Comparison of ENCODE assay signal across 22 cellular contexts in the genomic region with DNA sequence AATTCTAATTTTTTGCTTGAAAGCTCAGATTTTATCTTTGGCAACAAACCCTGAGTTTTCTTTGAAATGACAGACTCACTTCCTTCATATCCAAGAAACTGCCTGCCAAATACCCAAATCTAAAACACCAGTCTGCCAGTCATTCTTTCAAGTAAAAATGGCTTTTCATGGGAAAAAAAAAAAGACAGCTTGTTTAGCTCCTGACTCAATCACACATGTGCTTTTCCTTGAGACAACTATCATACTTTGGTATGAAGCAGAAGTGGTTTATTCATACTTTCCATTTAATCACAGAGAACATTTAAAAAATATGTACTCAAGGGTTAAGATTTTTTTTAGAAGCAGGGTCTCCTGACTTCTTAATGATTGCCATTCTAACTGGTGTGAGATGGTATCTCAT. TPM values are rescaled to one million over a fixed set of nuclear protein-coding genes. Genes with fewer than 3 reads are reported as not detected.
DNase-seq lines count a peak whose midpoint lies in the region; ATAC-seq and TF ChIP-seq lines count a peak whose summit lies in the region.
"Had no signal": no experiment of that assay in that cellular context is flagged by ENCODE, and none has a peak within 500 bp of the region (broad histone marks: within the 10 kb centered on the region; RNA-seq: fewer than 3 reads in every experiment).

No MANE protein-coding gene starts in this region.

- H3K27me3 ChIP-seq in SK-N-SH (ENCODE audit: insufficient read depth) = no peaks in the 10 kb centered on the region
- H3K27me3 ChIP-seq: BLaER1 treated with 17β-estradiol and CSF1 and Interleukin-3, amounts not matched to agents 10 nM and 100 nM; Peyer's patch; SJCRH30 had no signal

- H3F3A ChIP-seq in SK-N-SH (replicated peaks; ENCODE audit: insufficient read depth) = peaks cover 3% of the 10 kb centered on the region

- H3K9me2 ChIP-seq in SK-N-SH = no peaks in the 10 kb centered on the region

- no peak for TF ChIP-seq RAD21 in SK-N-SH (IDR thresholded peaks at IDR 0.05; ENCODE audit: low read length)

- H2AFZ ChIP-seq in SK-N-SH (ENCODE audit: low read depth) = no peak overlapping the region

- CTCF ChIA-PET in SK-N-SH (lab: Yijun Ruan, JAX) = interaction anchor here (1.3 kb wide), 1 partner anchor 25 kb away, joined by 4 read pairs; no protein-coding TSS in a partner anchor

- peaks cover 0 to 10% of the 10 kb centered on the region in 2 experiments; a peak in 2 of 4 replicates for H3K4me1 ChIP-seq in SK-N-SH (ENCODE audit: control insufficient read depth in 1 of 2, insufficient read depth in 2 of 2, low read depth in 1 of 2, low read length in 1 of 2)
- H3K4me1 ChIP-seq: Peyer's patch, SJCRH30 had no signal

- ATAC-seq in SK-N-SH treated with all-trans-retinoic acid at 6 μM for 48 hours = no peak
- no peak for ATAC-seq in HG03095 (IDR thresholded peaks at IDR 0.05; ENCODE audit: unreplicated experiment)
- ATAC-seq: CD8-positive, alpha-beta T cell had no signal

- POLR2A ChIA-PET in SK-N-SH (lab: Yijun Ruan, JAX) = no interaction called here

- DNase-seq in SK-N-SH = no peak
- peak; percentile 21 for DNase-seq in amniotic stem cell (lab: John Stamatoyannopoulos, UW)
- DNase-seq in foreskin melanocyte = peak; percentile 83
- no peak for DNase-seq in NCI-H345 treated with DMSO at 0.1 percent for 48 hours (lab: John Stamatoyannopoulos, UW; ENCODE audit: unreplicated experiment)
- DNase-seq in UCSD-AML1 (lab: John Stamatoyannopoulos, UW; ENCODE audit: unreplicated experiment) = no peak
- DNase-seq in islet precursor cell = no peak
- DNase-seq: Calu3; CD8-positive, alpha-beta T cell; DMS153; Kasumi-1; NCI-H1092 treated with DMSO at 0.1 percent for 48 hours; NCI-H1436 treated with DMSO at 0.1 percent for 48 hours; NCI-H2029; NCI-H2227 treated with DMSO at 0.1 percent for 48 hours; NCI-H524 treated with DMSO at 0.1 percent for 48 hours; NCI-H82; Peyer's patch; SJCRH30 had no signal

- H3K27ac ChIP-seq in SK-N-SH (ENCODE audit: low read depth in 2 of 2, low read length in 1 of 2) = peak overlapping the region in 1 of 2 experiments; percentile 38; a peak in 2 of 4 replicates
- H3K27ac ChIP-seq: 22Rv1; BLaER1 treated with 17β-estradiol and CSF1 and Interleukin-3, amounts not matched to agents 10 nM and 100 nM; Peyer's patch; SJCRH30 had no signal

- no peaks in the 10 kb centered on the region for H3K36me3 ChIP-seq in SK-N-SH (replicated peaks in 1 of 2; ENCODE audit: control insufficient read depth in 1 of 2, insufficient read depth in 2 of 2, low read length in 1 of 2)
- H3K36me3 ChIP-seq: BLaER1 treated with 17β-estradiol and CSF1 and Interleukin-3, amounts not matched to agents 10 nM and 100 nM; Peyer's patch; SJCRH30 had no signal

- H3K4me3 ChIP-seq in SK-N-SH (ENCODE audit: low read depth in 2 of 2, low read length in 1 of 2) = no peak overlapping the region
- H3K4me3 ChIP-seq: BLaER1 treated with 17β-estradiol and CSF1 and Interleukin-3, amounts not matched to agents 10 nM and 100 nM; Peyer's patch; SJCRH30 had no signal

- no peak overlapping the region for H3K4me2 ChIP-seq in SK-N-SH
- H3K4me2 ChIP-seq: BLaER1 treated with 17β-estradiol and CSF1 and Interleukin-3, amounts not matched to agents 10 nM and 100 nM had no signal

- no peak for TF ChIP-seq EP300 in SK-N-SH (IDR thresholded peaks at IDR 0.05; ENCODE audit: borderline replicate concordance in 1 of 2, low read depth in 1 of 2, low read length in 1 of 2)

- H4K20me1 ChIP-seq in SK-N-SH (ENCODE audit: insufficient read depth) = no peaks in the 10 kb centered on the region
- H4K20me1 ChIP-seq: BLaER1 treated with 17β-estradiol and CSF1 and Interleukin-3, amounts not matched to agents 10 nM and 100 nM had no signal

- H3K9ac ChIP-seq in SK-N-SH = no peak overlapping the region
- H3K9ac ChIP-seq: BLaER1 treated with 17β-estradiol and CSF1 and Interleukin-3, amounts not matched to agents 10 nM and 100 nM had no signal

- no peaks in the 10 kb centered on the region for H3K9me3 ChIP-seq in SK-N-SH
- H3K9me3 ChIP-seq: Peyer's patch, SJCRH30 had no signal

- no peak for TF ChIP-seq CTCF in SK-N-SH (IDR thresholded peaks at IDR 0.05)

- H3K79me2 ChIP-seq in SK-N-SH (ENCODE audit: insufficient read depth) = no peaks in the 10 kb centered on the region

TF ChIP-seq in SK-N-SH, 30 proteins besides CTCF, POLR2A, EP300 and RAD21:
- TF ChIP-seq, protein P1, sequence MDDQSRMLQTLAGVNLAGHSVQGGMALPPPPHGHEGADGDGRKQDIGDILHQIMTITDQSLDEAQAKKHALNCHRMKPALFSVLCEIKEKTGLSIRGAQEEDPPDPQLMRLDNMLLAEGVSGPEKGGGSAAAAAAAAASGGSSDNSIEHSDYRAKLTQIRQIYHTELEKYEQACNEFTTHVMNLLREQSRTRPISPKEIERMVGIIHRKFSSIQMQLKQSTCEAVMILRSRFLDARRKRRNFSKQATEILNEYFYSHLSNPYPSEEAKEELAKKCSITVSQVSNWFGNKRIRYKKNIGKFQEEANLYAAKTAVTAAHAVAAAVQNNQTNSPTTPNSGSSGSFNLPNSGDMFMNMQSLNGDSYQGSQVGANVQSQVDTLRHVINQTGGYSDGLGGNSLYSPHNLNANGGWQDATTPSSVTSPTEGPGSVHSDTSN (IDR thresholded peaks at IDR 0.05) = peak; percentile 33; the same call in 1 of the 2 replicates
- TF ChIP-seq RFX5 (IDR thresholded peaks at IDR 0.05; ENCODE audit: low read length) = no peak

TF ChIP-seq in SK-N-SH treated with all-trans-retinoic acid at 6 μM for 48 hours, 23 proteins besides CTCF, POLR2A, EP300 and RAD21:
- TF ChIP-seq, protein P2, sequence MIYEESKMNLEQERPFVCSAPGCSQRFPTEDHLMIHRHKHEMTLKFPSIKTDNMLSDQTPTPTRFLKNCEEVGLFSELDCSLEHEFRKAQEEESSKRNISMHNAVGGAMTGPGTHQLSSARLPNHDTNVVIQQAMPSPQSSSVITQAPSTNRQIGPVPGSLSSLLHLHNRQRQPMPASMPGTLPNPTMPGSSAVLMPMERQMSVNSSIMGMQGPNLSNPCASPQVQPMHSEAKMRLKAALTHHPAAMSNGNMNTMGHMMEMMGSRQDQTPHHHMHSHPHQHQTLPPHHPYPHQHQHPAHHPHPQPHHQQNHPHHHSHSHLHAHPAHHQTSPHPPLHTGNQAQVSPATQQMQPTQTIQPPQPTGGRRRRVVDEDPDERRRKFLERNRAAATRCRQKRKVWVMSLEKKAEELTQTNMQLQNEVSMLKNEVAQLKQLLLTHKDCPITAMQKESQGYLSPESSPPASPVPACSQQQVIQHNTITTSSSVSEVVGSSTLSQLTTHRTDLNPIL (CRISPR knock-in tag; IDR thresholded peaks at IDR 0.05; ENCODE audit: low read depth) = no peak
- TF ChIP-seq ZNF70 (CRISPR knock-in tag; IDR thresholded peaks at IDR 0.05) = no peak
- TF ChIP-seq ZFP3 (CRISPR knock-in tag; IDR thresholded peaks at IDR 0.05) = no peak
- TF ChIP-seq ARNTL (CRISPR knock-in tag; IDR thresholded peaks at IDR 0.05; ENCODE audit: borderline replicate concordance, low read depth) = no peak
- TF ChIP-seq, protein P3, sequence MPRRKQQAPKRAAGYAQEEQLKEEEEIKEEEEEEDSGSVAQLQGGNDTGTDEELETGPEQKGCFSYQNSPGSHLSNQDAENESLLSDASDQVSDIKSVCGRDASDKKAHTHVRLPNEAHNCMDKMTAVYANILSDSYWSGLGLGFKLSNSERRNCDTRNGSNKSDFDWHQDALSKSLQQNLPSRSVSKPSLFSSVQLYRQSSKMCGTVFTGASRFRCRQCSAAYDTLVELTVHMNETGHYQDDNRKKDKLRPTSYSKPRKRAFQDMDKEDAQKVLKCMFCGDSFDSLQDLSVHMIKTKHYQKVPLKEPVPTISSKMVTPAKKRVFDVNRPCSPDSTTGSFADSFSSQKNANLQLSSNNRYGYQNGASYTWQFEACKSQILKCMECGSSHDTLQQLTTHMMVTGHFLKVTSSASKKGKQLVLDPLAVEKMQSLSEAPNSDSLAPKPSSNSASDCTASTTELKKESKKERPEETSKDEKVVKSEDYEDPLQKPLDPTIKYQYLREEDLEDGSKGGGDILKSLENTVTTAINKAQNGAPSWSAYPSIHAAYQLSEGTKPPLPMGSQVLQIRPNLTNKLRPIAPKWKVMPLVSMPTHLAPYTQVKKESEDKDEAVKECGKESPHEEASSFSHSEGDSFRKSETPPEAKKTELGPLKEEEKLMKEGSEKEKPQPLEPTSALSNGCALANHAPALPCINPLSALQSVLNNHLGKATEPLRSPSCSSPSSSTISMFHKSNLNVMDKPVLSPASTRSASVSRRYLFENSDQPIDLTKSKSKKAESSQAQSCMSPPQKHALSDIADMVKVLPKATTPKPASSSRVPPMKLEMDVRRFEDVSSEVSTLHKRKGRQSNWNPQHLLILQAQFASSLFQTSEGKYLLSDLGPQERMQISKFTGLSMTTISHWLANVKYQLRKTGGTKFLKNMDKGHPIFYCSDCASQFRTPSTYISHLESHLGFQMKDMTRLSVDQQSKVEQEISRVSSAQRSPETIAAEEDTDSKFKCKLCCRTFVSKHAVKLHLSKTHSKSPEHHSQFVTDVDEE (CRISPR knock-in tag; IDR thresholded peaks at IDR 0.05) = no peak
- TF ChIP-seq, protein P4, sequence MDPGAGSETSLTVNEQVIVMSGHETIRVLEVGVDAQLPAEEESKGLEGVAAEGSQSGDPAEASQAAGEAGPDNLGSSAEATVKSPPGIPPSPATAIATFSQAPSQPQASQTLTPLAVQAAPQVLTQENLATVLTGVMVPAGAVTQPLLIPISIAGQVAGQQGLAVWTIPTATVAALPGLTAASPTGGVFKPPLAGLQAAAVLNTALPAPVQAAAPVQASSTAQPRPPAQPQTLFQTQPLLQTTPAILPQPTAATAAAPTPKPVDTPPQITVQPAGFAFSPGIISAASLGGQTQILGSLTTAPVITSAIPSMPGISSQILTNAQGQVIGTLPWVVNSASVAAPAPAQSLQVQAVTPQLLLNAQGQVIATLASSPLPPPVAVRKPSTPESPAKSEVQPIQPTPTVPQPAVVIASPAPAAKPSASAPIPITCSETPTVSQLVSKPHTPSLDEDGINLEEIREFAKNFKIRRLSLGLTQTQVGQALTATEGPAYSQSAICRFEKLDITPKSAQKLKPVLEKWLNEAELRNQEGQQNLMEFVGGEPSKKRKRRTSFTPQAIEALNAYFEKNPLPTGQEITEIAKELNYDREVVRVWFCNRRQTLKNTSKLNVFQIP (CRISPR knock-in tag; IDR thresholded peaks at IDR 0.05; ENCODE audit: borderline replicate concordance, low read depth) = no peak
- no peak for TF ChIP-seq TCF4 (CRISPR knock-in tag; IDR thresholded peaks at IDR 0.05; ENCODE audit: borderline replicate concordance)
- TF ChIP-seq RARB (CRISPR knock-in tag; IDR thresholded peaks at IDR 0.05) = no peak
- TF ChIP-seq TOX (CRISPR knock-in tag; IDR thresholded peaks at IDR 0.05; ENCODE audit: borderline replicate concordance) = no peak
- no peak for TF ChIP-seq SNAI2 (CRISPR knock-in tag; IDR thresholded peaks at IDR 0.05)
- TF ChIP-seq ZFP30 (CRISPR knock-in tag; IDR thresholded peaks at IDR 0.05) = no peak
- TF ChIP-seq ISL1 (CRISPR knock-in tag; IDR thresholded peaks at IDR 0.05) = no peak
- TF ChIP-seq CSDC2 (CRISPR knock-in tag; IDR thresholded peaks at IDR 0.05) = no peak
TF ChIP-seq in SK-N-SH treated with all-trans-retinoic acid at 6 μM for 48 hours: peak in this region for 0.

RNA-seq across cellular contexts. Expression of a gene that starts 40.5 kb away (rescaled TPM):
- polyA plus RNA-seq in SK-N-SH (2012; rRNA removed) = 1.0 and 2.4 TPM in 2 replicates
- polyA plus RNA-seq in SK-N-SH (2012; cell fraction: cytosol; rRNA removed) = 1.9 and 2.8 TPM in 2 replicates
- polyA plus RNA-seq in SK-N-SH (2012; cell fraction: nucleus; rRNA removed) = 0.72 and 1.2 TPM in 2 replicates

Comparison
In these comparisons a context has a peak if more than half of its experiments do, and no peak if none do; other contexts are left out.
1. DNase-seq: peak in amniotic stem cell (single experiment) and foreskin melanocyte (single experiment); none in SK-N-SH (single experiment), NCI-H345 treated with DMSO at 0.1 percent for 48 hours (single experiment), UCSD-AML1 (single experiment) and islet precursor cell (single experiment).